ENCODE assay signal across 8 cellular contexts in the genomic region with DNA sequence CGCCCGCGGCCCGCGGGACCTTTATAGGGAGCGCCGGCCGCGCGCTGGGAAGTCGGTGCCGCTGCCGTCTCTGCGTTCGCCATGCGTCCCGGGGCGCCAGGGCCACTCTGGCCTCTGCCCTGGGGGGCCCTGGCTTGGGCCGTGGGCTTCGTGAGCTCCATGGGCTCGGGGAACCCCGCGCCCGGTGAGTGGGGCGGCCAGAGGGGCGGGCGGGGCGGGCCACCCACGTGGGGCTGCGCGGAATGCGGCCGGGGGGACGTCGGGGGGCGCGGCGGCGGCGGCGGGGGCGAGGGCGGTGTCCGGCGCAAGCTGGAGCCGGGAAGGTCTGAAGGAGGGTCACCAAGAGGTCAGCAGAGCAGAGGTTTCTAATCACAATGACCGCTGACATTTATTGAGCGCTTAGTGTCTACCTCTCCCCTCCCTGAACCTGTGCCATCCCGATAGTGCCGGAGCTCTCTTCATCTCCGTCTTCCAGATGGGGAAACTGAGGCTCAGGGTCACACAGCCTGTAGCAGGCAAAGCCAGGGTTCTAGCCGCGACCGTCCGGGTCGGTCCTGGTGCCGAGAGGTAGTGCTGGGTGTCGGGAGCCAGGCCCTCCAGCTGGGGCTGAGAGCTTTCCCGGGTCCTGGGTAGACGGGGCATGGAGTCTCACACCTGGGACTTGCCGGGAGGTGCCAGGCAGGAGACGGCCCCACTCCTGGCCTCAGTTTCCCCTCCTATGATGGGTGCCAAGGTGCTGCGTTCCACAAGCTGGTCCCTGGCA. TPM values are rescaled to one million over a fixed set of nuclear protein-coding genes. Genes with fewer than 3 reads are reported as not detected.
DNase-seq lines count a peak whose midpoint lies in the region; ATAC-seq and TF ChIP-seq lines count a peak whose summit lies in the region.

A gene (plus strand): TSS at position 50 of the 763 bp plus-strand sequence. CDS start 32 bp downstream, at position 82.

- TF ChIP-seq POLR2A in body of pancreas (IDR thresholded peaks at IDR 0.05), result peak in 1 of 3 donors; percentile 16
- peak in 1 of 2 donors; percentile 72 for TF ChIP-seq POLR2A in suprapubic skin (IDR thresholded peaks at IDR 0.05)

- WGBS in body of pancreas, 2 donors, result 0 to 2% methylated on average over 7 to 44 of the region's 63 CpGs
- WGBS in suprapubic skin, result 9% methylated on average over 13 of the region's 63 CpGs

- H3K4me3 ChIP-seq in H7 (ENCODE audit: insufficient read depth, low read depth, low read length), result peak within 1 kb of the TSS; percentile 29
- no peak within 1 kb of the TSS for H3K4me3 ChIP-seq in body of pancreas
- peak within 1 kb of the TSS; percentile 60 for H3K4me3 ChIP-seq in suprapubic skin

- no peak for TF ChIP-seq EP300 in suprapubic skin (IDR thresholded peaks at IDR 0.05)

- H3K27ac ChIP-seq in body of pancreas, result peak within 1 kb of the TSS; percentile 51 to 80 (median 64)
- H3K27ac ChIP-seq in layer of hippocampus (ENCODE audit: low read depth, low read length), result peak within 1 kb of the TSS; percentile 52
- H3K27ac ChIP-seq in suprapubic skin, result peak within 1 kb of the TSS; percentile 96

- no peaks in the 10 kb centered on the region for H3K9me3 ChIP-seq in body of pancreas
- H3K9me3 ChIP-seq in suprapubic skin, result no peaks in the 10 kb centered on the region

- ATAC-seq in body of pancreas (no peak), HG03196 (IDR thresholded peaks at IDR 0.05; ENCODE audit: unreplicated experiment) (no peak), GM19324 (IDR thresholded peaks at IDR 0.05; ENCODE audit: low FRiP score, unreplicated experiment) (no peak)

- DNase-seq in H7 (peak; percentile 85), body of pancreas (no peak), suprapubic skin (ENCODE audit: low spot score in 2 of 2) (peak; percentile 66 to 78), inferior parietal cortex (ENCODE audit: extremely low spot score) (no peak), NCI-H774 (lab: John Stamatoyannopoulos, UW) (no peak)

- TF ChIP-seq CTCF in body of pancreas (IDR thresholded peaks at IDR 0.05) (no peak), suprapubic skin (IDR thresholded peaks at IDR 0.05) (no peak)

- H3K27me3 ChIP-seq in H7 (ENCODE audit: control insufficient read depth, insufficient read depth, low read length) (peaks cover 16% of the 10 kb centered on the region), body of pancreas (no peaks in the 10 kb centered on the region), layer of hippocampus (ENCODE audit: control insufficient read depth, insufficient read depth, low read length) (no peaks in the 10 kb centered on the region), suprapubic skin (peaks cover 4% of the 10 kb centered on the region)

- intact Hi-C loops in body of pancreas (cut with DNase I), result no loop called here

- no peaks in the 10 kb centered on the region for H3K36me3 ChIP-seq in H7 (replicated peaks; ENCODE audit: control insufficient read depth, insufficient read depth, low read length)
- H3K36me3 ChIP-seq in body of pancreas (replicated peaks in 1 of 2; ENCODE audit: insufficient read depth in 1 of 2, low read depth in 2 of 2), result no peaks in the 10 kb centered on the region
- H3K36me3 ChIP-seq in suprapubic skin, result no peaks in the 10 kb centered on the region

- H3K4me1 ChIP-seq in body of pancreas (peaks cover 46% of the 10 kb centered on the region), suprapubic skin (peaks cover 53% of the 10 kb centered on the region)

RNA-seq across cellular contexts. Expression of the gene that starts here (rescaled TPM):
- total RNA-seq in H7 (2014; rRNA removed; shearing (Covaris generic)), result 7.4 and 9.7 TPM in 2 replicates
- 100 to 1,000 TPM in 1 of 2 donors, 10 to 100 TPM in 1; 72.4 to 236 TPM for total RNA-seq in body of pancreas
- 10 to 100 TPM; 19.6 to 61.4 (median 59.0) TPM for total RNA-seq in suprapubic skin

Comparison
In these comparisons a context has a peak if more than half of its experiments do, and no peak if none do; other contexts are left out.
1. DNase-seq: peak in H7 (single experiment) and suprapubic skin (2 of 2); none in body of pancreas (0 of 4), inferior parietal cortex (single experiment) and NCI-H774 (single experiment).
2. H3K4me3 ChIP-seq: peak in H7 (single experiment) and suprapubic skin (single experiment); none in body of pancreas (0 of 2).
3. Peak in every context shown above with its lines, with median percentiles within 50 percentile points of each other: H3K27ac ChIP-seq.